Comparison of ENCODE assay signal across 21 cellular contexts in the genomic region with DNA sequence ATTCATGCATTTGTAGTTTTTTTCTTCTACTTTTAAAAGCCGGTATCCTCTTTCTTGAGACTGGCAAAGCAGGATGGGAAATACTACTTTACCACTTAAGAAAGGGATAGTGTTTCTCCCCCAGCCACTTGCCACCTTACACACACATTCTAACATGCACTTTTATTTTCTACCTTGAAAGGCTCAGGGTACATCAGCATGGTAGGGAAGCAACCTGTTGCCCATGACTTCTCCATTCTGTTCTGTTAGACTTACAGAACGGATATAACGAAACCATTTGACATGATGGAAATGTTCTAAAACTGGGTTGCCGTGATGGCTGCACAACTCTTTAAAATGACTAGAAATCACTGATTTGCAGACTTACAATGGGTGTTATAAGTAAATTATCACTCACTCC. TPM values are rescaled to one million over a fixed set of nuclear protein-coding genes. Genes with fewer than 3 reads are reported as not detected.
A peak's percentile ranks its signal among the peaks of the same experiment; 100 is the strongest.
DNase-seq lines count a peak whose midpoint lies in the region; ATAC-seq and TF ChIP-seq lines count a peak whose summit lies in the region.
"Had no signal": no experiment of that assay in that cellular context is flagged by ENCODE, and none has a peak within 500 bp of the region (broad histone marks: within the 10 kb centered on the region; RNA-seq: fewer than 3 reads in every experiment).

No MANE protein-coding gene starts in this region.

- H3K36me3 Mint-ChIP-seq in activated CD4-positive, alpha-beta T cell treated with anti-CD3 and anti-CD28 coated beads, Interleukin-2, amount 10 ng/mL, durations not matched to agents 24 days and 14 days (ENCODE audit: low read depth): peaks cover 79% of the 10 kb centered on the region
- peaks cover 22% of the 10 kb centered on the region for H3K36me3 Mint-ChIP-seq in CD4-positive, CD25-positive, alpha-beta regulatory T cell
- H3K36me3 Mint-ChIP-seq in naive B cell (peaks cover 12 to 19% of the 10 kb centered on the region in 2 donors), mesothelial cell of epicardium (peaks cover 6% of the 10 kb centered on the region)

- H3K9me3 ChIP-seq in CD4-positive, CD25-positive, alpha-beta regulatory T cell (ENCODE audit: control insufficient read depth in 2 of 2, low read length in 2 of 2): no peaks in the 10 kb centered on the region
- no peaks in the 10 kb centered on the region for H3K9me3 ChIP-seq in OCI-LY7 (ENCODE audit: low read length)
- H3K9me3 ChIP-seq: A549, thoracic aorta had no signal

- H3K27ac Mint-ChIP-seq in activated CD4-positive, alpha-beta T cell treated with anti-CD3 and anti-CD28 coated beads, Interleukin-2, amount 10 ng/mL, durations not matched to agents 24 days and 14 days: peak overlapping the region; percentile 51
- peak overlapping the region in 1 of 3 donors; percentile 66 for H3K27ac Mint-ChIP-seq in CD4-positive, CD25-positive, alpha-beta regulatory T cell
- H3K27ac Mint-ChIP-seq in naive B cell (peak overlapping the region in 2 of 6 donors; percentile 7 to 79), mesothelial cell of epicardium (no peak overlapping the region)

- peaks cover 87% of the 10 kb centered on the region for H3K79me2 ChIP-seq in OCI-LY7 (ENCODE audit: insufficient read depth, low read depth, low read length)

- no peak for ATAC-seq in CD4-positive, CD25-positive, alpha-beta regulatory T cell (ENCODE audit: low read depth in 2 of 2)
- ATAC-seq in naive B cell (ENCODE audit: low read depth in 2 of 2): no peak
- ATAC-seq: A549, right cardiac atrium, WTC11 had no signal

- DNase-seq in activated CD4-positive, alpha-beta T cell treated with anti-CD3 and anti-CD28 coated beads, Interleukin-2, amount 10 ng/mL, durations not matched to agents 24 days and 14 days: no peak
- no peak for DNase-seq in activated CD4-positive, alpha-beta T cell treated with anti-CD3 and anti-CD28 coated beads, Interleukin-2, amount 50 U/mL, for 48 hours
- DNase-seq in CD4-positive, CD25-positive, alpha-beta regulatory T cell: peak in 1 of 3 donors; percentile 18
- no peak for DNase-seq in OCI-LY7 (ENCODE audit: low spot score)
- DNase-seq in naive B cell: no peak
- DNase-seq in mesothelial cell of epicardium (ENCODE audit: low spot score in 2 of 2, unreplicated experiment in 2 of 2): no peak
- no peak for DNase-seq in kidney tubule cell (ENCODE audit: low spot score)
- DNase-seq in ecto neural progenitor cell (ENCODE audit: low spot score): no peak
- DNase-seq: activated gamma-delta T cell; anterior cingulate cortex; central memory CD4-positive, alpha-beta T cell; foreskin fibroblast; H7; NCI-H1105; NCI-H2081; right cardiac atrium had no signal

- no peaks in the 10 kb centered on the region for H3K27me3 ChIP-seq in CD4-positive, CD25-positive, alpha-beta regulatory T cell (ENCODE audit: control insufficient read depth, insufficient read depth, low read length)
- H3K27me3 ChIP-seq: hepatocyte had no signal

- H3K36me3 ChIP-seq in CD4-positive, CD25-positive, alpha-beta regulatory T cell (ENCODE audit: control insufficient read depth, insufficient read depth, low read length): peaks cover 25% of the 10 kb centered on the region
- peaks cover 42% of the 10 kb centered on the region for H3K36me3 ChIP-seq in OCI-LY7 (ENCODE audit: insufficient read depth, low read length)
- H3K36me3 ChIP-seq: thoracic aorta had no signal

- H2AFZ ChIP-seq in OCI-LY7 (ENCODE audit: low read length): no peak overlapping the region
- H2AFZ ChIP-seq: hepatocyte had no signal

- CTCF ChIA-PET in OCI-LY7 (lab: Charles Lee; ENCODE audit: unreplicated experiment): no interaction called here

- POLR2A ChIA-PET in OCI-LY7 (lab: Charles Lee): interaction anchor here (0.6 to 1.6 kb wide), 4 partner anchors 23 to 458 kb away, joined by 3 to 4 read pairs (median 3); no protein-coding TSS in a partner anchor

- H4K20me1 ChIP-seq in OCI-LY7 (ENCODE audit: insufficient read depth, low read length): peaks cover 78% of the 10 kb centered on the region

- TF ChIP-seq CTCF in OCI-LY7 (conservative IDR thresholded peaks at IDR 0.05; ENCODE audit: low read length): no peak
- TF ChIP-seq CTCF in mesothelial cell of epicardium (IDR thresholded peaks at IDR 0.05; ENCODE audit: unreplicated experiment): no peak

- peaks cover 70% of the 10 kb centered on the region for H3K4me1 Mint-ChIP-seq in activated CD4-positive, alpha-beta T cell treated with anti-CD3 and anti-CD28 coated beads, Interleukin-2, amount 10 ng/mL, durations not matched to agents 24 days and 14 days
- peaks cover 45 to 87% (median 71%) of the 10 kb centered on the region in 4 donors for H3K4me1 Mint-ChIP-seq in CD4-positive, CD25-positive, alpha-beta regulatory T cell
- H3K4me1 Mint-ChIP-seq in naive B cell (peaks cover 65 to 86% (median 83%) of the 10 kb centered on the region in 3 donors), mesothelial cell of epicardium (peaks cover 59% of the 10 kb centered on the region)

- no peaks in the 10 kb centered on the region for H3K27me3 Mint-ChIP-seq in activated CD4-positive, alpha-beta T cell treated with anti-CD3 and anti-CD28 coated beads, Interleukin-2, amount 10 ng/mL, durations not matched to agents 24 days and 14 days
- peaks cover 6% of the 10 kb centered on the region for H3K27me3 Mint-ChIP-seq in CD4-positive, CD25-positive, alpha-beta regulatory T cell
- no peaks in the 10 kb centered on the region for H3K27me3 Mint-ChIP-seq in naive B cell
- no peaks in the 10 kb centered on the region for H3K27me3 Mint-ChIP-seq in mesothelial cell of epicardium (ENCODE audit: low read depth)

- intact Hi-C loops in activated CD4-positive, alpha-beta T cell treated with anti-CD3 and anti-CD28 coated beads, Interleukin-2, amount 10 ng/mL, durations not matched to agents 24 days and 14 days (cut with micrococcal nuclease): loop anchor here (5.0 to 10.0 kb wide), 3 partner anchors 35 to 178 kb away; no protein-coding TSS in a partner anchor
- intact Hi-C loops in OCI-LY7 (cut with micrococcal nuclease; ENCODE audit: unreplicated experiment): loop anchor here (5.0 to 10.0 kb wide), 4 partner anchors 130 to 458 kb away; no protein-coding TSS in a partner anchor

- peak overlapping the region; percentile 92 for H3K4me3 Mint-ChIP-seq in activated CD4-positive, alpha-beta T cell treated with anti-CD3 and anti-CD28 coated beads, Interleukin-2, amount 10 ng/mL, durations not matched to agents 24 days and 14 days
- H3K4me3 Mint-ChIP-seq in CD4-positive, CD25-positive, alpha-beta regulatory T cell: peak overlapping the region in 3 of 4 donors; percentile 21 to 97 (median 46)
- H3K4me3 Mint-ChIP-seq in naive B cell (peak overlapping the region in 6 of 8 donors; percentile 10 to 96 (median 48)), mesothelial cell of epicardium (no peak overlapping the region)
- H3K4me3 Mint-ChIP-seq: WTC11 had no signal

- H3K4me1 ChIP-seq in CD4-positive, CD25-positive, alpha-beta regulatory T cell (ENCODE audit: control insufficient read depth, insufficient read depth, low read length, poor library complexity, severe bottlenecking): peaks cover 41% of the 10 kb centered on the region
- H3K4me1 ChIP-seq in OCI-LY7 (ENCODE audit: insufficient read depth, low read length, poor library complexity, severe bottlenecking): peaks cover 78% of the 10 kb centered on the region

- H3K9me3 Mint-ChIP-seq in activated CD4-positive, alpha-beta T cell treated with anti-CD3 and anti-CD28 coated beads, Interleukin-2, amount 10 ng/mL, durations not matched to agents 24 days and 14 days: peaks cover 7% of the 10 kb centered on the region
- H3K9me3 Mint-ChIP-seq in CD4-positive, CD25-positive, alpha-beta regulatory T cell: peaks cover 0 to 1% (median 0%) of the 10 kb centered on the region in 7 donors
- H3K9me3 Mint-ChIP-seq in naive B cell (no peaks in the 10 kb centered on the region), mesothelial cell of epicardium (no peaks in the 10 kb centered on the region)
- H3K9me3 Mint-ChIP-seq: WTC11 had no signal

- 0 out of 2 replicates have a peak overlapping the region, but pooled peaks have one; percentile 10 for H3K4me2 ChIP-seq in OCI-LY7 (ENCODE audit: low read length)
- H3K4me2 ChIP-seq: A549 had no signal

- no peak overlapping the region for H3K27ac ChIP-seq in CD4-positive, CD25-positive, alpha-beta regulatory T cell (ENCODE audit: insufficient read depth, low read length, poor library complexity, severe bottlenecking)
- H3K27ac ChIP-seq in OCI-LY7 (ENCODE audit: low read depth, low read length, poor library complexity, severe bottlenecking): no peak overlapping the region
- H3K27ac ChIP-seq: A549, C4-2B, hepatocyte, thoracic aorta had no signal

- no TSS peak for BruUV-seq in OCI-LY7 (replicated peaks; lab: Mats Ljungman, UMichigan)

- no peaks in the 10 kb centered on the region for H3K9me2 ChIP-seq in OCI-LY7 (ENCODE audit: insufficient read depth, low read length)

- H3K4me3 ChIP-seq in CD4-positive, CD25-positive, alpha-beta regulatory T cell (ENCODE audit: low read depth, low read length): peak overlapping the region; percentile 48
- H3K4me3 ChIP-seq in OCI-LY7 (ENCODE audit: low read depth, low read length, poor library complexity, severe bottlenecking): no peak overlapping the region
- H3K4me3 ChIP-seq: A549, hepatocyte, thoracic aorta had no signal

RNA-seq across cellular contexts. Expression of gene RYBP, which starts 3.7 kb away (rescaled TPM):
- 61.0 and 62.0 TPM in 2 replicates for total RNA-seq in activated CD4-positive, alpha-beta T cell treated with anti-CD3 and anti-CD28 coated beads, Interleukin-2, amount 10 ng/mL, durations not matched to agents 24 days and 14 days
- 13.8 TPM for total RNA-seq in CD4-positive, CD25-positive, alpha-beta regulatory T cell
- polyA plus RNA-seq in CD4-positive, CD25-positive, alpha-beta regulatory T cell: 1 to 10 TPM; 2.0 to 4.0 (median 3.0) TPM
- 3.5 and 4.2 TPM in 2 replicates for total RNA-seq in OCI-LY7 (2014; rRNA removed; shearing (Covaris generic))
- total RNA-seq in OCI-LY7 (2022) (9.4 and 9.6 TPM in 2 replicates), mesothelial cell of epicardium (27.5 to 28.4 TPM (median 27.8 TPM) in 3 replicates)
- polyA plus RNA-seq in naive B cell (ENCODE audit: low read depth in 6 of 6): 1 to 10 TPM; 1.9 to 3.3 (median 2.8) TPM
